Comparison of ENCODE assay signal across 10 cellular contexts in the genomic region with DNA sequence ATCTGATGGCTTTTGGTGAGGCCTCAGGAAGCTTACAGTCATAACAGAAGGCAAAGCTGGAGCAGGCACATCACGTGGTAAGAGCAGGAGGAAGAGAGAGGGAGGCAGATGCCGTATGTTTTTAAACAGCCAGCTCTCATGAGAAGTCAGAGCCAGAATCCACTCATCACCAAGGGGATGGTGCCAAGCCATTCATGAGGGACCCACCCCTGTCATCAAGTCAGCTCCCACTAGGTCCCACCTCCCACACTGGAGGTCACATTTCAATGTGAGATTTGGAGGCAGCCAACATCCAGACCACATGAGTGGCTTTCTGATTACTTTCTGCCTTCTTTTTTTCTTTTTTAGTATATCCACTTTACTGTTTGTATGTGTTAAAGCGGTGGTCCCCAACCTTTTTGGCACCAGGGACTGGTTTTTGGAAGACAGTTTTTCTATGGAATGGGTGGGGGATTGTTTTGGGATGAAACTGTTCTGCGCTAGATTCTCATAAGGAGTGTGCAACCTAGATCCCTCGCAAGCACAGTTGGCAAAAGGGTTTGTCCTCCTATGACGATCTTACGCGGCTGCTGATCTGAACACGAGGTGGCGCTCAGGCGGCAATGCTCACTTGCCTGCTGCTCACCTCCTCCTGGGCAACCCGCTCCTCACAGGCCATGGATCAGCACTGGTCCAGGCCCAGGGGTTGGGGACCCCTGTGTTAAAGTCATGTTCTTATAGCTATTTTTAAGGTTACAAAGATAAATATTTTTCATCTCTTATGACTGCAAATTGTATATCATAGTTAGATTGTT.
DNase-seq lines count a peak whose midpoint lies in the region; ATAC-seq and TF ChIP-seq lines count a peak whose summit lies in the region.
"Had no signal": no experiment of that assay in that cellular context is flagged by ENCODE, and none has a peak within 500 bp of the region (broad histone marks: within the 10 kb centered on the region; RNA-seq: fewer than 3 reads in every experiment).

No MANE protein-coding gene starts in this region.

- POLR2A ChIA-PET in HEK293T (lab: Yijun Ruan, JAX) = no interaction called here

- intact Hi-C loops in Right ventricle myocardium inferior (cut with DNase I) (no loop called here), heart left ventricle (cut with DNase I) (loop anchor here in 1 of 10 donors (10.0 kb wide), 1 partner anchor 231 kb away; no protein-coding TSS in a partner anchor)

- H3K9ac ChIP-seq in MM.1S (ENCODE audit: low read length) = no peak overlapping the region

- H3K27ac ChIP-seq in heart left ventricle = no peak overlapping the region
- H3K27ac ChIP-seq in MM.1S (ENCODE audit: low read length) = no peak overlapping the region
- H3K27ac ChIP-seq in substantia nigra (ENCODE audit: low read depth, low read length, poor library complexity, severe bottlenecking) = no peak overlapping the region
- H3K27ac ChIP-seq: skin epidermis had no signal

- no peak overlapping the region for H3K4me3 ChIP-seq in heart left ventricle
- no peak overlapping the region for H3K4me3 ChIP-seq in MM.1S (ENCODE audit: low read length)
- no peak overlapping the region for H3K4me3 ChIP-seq in fibroblast of the aortic adventitia (ENCODE audit: low read depth, low read length)
- H3K4me3 ChIP-seq: skin epidermis had no signal

- 46 to 52% (median 47%) methylated on average over 12 of the region's 12 CpGs for WGBS in heart left ventricle, 4 donors

- peaks cover 11% of the 10 kb centered on the region for H3F3A ChIP-seq in MM.1S (ENCODE audit: insufficient read depth, low read length)

- TF ChIP-seq CTCF in heart left ventricle (IDR thresholded peaks at IDR 0.05) (peak in 3 of 12 donors; percentile 15 to 16 (median 15)), MM.1S (IDR thresholded peaks at IDR 0.05; ENCODE audit: low read length) (peak; percentile 24), fibroblast of the aortic adventitia (IDR thresholded peaks at IDR 0.05; ENCODE audit: insufficient read depth, low read length) (peak; percentile 36)

- ATAC-seq in Right ventricle myocardium inferior = peak; percentile 62
- no peak for ATAC-seq in heart left ventricle

- no peaks in the 10 kb centered on the region for H3K9me2 ChIP-seq in MM.1S (replicated peaks; ENCODE audit: insufficient read depth, low read length)

- H3K4me1 ChIP-seq in heart left ventricle = no peaks in the 10 kb centered on the region
- peaks cover 15% of the 10 kb centered on the region for H3K4me1 ChIP-seq in MM.1S (ENCODE audit: low read length)

- TF ChIP-seq POLR2A in heart left ventricle (IDR thresholded peaks at IDR 0.05) = no peak

- no peak for DNase-seq in Right ventricle myocardium inferior (ENCODE audit: missing footprints)
- DNase-seq in heart left ventricle = no peak
- DNase-seq in MM.1S = peak; percentile 33
- DNase-seq in fibroblast of the aortic adventitia (ENCODE audit: low read depth) = no peak
- peak in 26 of 49 donors; percentile 3 to 49 (median 16) for DNase-seq in substantia nigra (lab: John Stamatoyannopoulos, UW)
- DNase-seq in CD1c-positive myeloid dendritic cell (ENCODE audit: extremely low spot score) = no peak
- DNase-seq in NCI-H1105 treated with DMSO at 0.1 percent for 48 hours (lab: John Stamatoyannopoulos, UW) = no peak
- DNase-seq in HEK293T (ENCODE audit: extremely low spot score) = no peak
- DNase-seq: NCI-H1092 treated with DMSO at 0.1 percent for 48 hours had no signal

- H3K79me2 ChIP-seq in MM.1S (ENCODE audit: low read length) = no peaks in the 10 kb centered on the region

- no peaks in the 10 kb centered on the region for H4K20me1 ChIP-seq in MM.1S (ENCODE audit: insufficient read depth, low read length)

- H3K27me3 ChIP-seq in heart left ventricle (no peaks in the 10 kb centered on the region), MM.1S (replicated peaks; ENCODE audit: insufficient read depth, low read length) (no peaks in the 10 kb centered on the region)

- H2AFZ ChIP-seq in MM.1S (ENCODE audit: low read length) = no peak overlapping the region

- CTCF ChIA-PET in HEK293T (lab: Yijun Ruan, JAX) = interaction anchor here (0.6 to 0.9 kb wide), 4 partner anchors 106 to 1410 kb away, joined by 3 read pairs; no protein-coding TSS in a partner anchor

- no peak overlapping the region for H3K4me2 ChIP-seq in MM.1S (ENCODE audit: low read depth, low read length)

- no peaks in the 10 kb centered on the region for H3K9me3 ChIP-seq in heart left ventricle
- no peaks in the 10 kb centered on the region for H3K9me3 ChIP-seq in MM.1S (replicated peaks; ENCODE audit: insufficient read depth, low read length)

- no peaks in the 10 kb centered on the region for H3K36me3 ChIP-seq in heart left ventricle
- no peaks in the 10 kb centered on the region for H3K36me3 ChIP-seq in MM.1S (replicated peaks; ENCODE audit: insufficient read depth, low read length)

TF ChIP-seq in HEK293T, 16 proteins besides CTCF, POLR2A, EP300 and RAD21:
- TF ChIP-seq CTBP1 (IDR thresholded peaks at IDR 0.05; ENCODE audit: borderline replicate concordance) (no peak), NFRKB (IDR thresholded peaks at IDR 0.05) (no peak), TARDBP (IDR thresholded peaks at IDR 0.05) (no peak), L3MBTL2 (conservative IDR thresholded peaks at IDR 0.05) (no peak), FOXM1 (IDR thresholded peaks at IDR 0.05; ENCODE audit: borderline replicate concordance) (no peak), ZNF384 (IDR thresholded peaks at IDR 0.05) (no peak), SP1 (IDR thresholded peaks at IDR 0.05) (no peak), BHLHE40 (IDR thresholded peaks at IDR 0.05; ENCODE audit: borderline replicate concordance) (no peak), FOXK2 (IDR thresholded peaks at IDR 0.05) (no peak)
TF ChIP-seq in HEK293T: peak in this region for 0.

Comparison
In these comparisons a context has a peak if more than half of its experiments do, and no peak if none do; other contexts are left out.
1. DNase-seq: peak in MM.1S (single experiment) and substantia nigra (26 of 49); none in Right ventricle myocardium inferior (single experiment), heart left ventricle (0 of 5), fibroblast of the aortic adventitia (single experiment), CD1c-positive myeloid dendritic cell (single experiment), NCI-H1105 treated with DMSO at 0.1 percent for 48 hours (single experiment) and HEK293T (single experiment).